In the genomic region with DNA sequence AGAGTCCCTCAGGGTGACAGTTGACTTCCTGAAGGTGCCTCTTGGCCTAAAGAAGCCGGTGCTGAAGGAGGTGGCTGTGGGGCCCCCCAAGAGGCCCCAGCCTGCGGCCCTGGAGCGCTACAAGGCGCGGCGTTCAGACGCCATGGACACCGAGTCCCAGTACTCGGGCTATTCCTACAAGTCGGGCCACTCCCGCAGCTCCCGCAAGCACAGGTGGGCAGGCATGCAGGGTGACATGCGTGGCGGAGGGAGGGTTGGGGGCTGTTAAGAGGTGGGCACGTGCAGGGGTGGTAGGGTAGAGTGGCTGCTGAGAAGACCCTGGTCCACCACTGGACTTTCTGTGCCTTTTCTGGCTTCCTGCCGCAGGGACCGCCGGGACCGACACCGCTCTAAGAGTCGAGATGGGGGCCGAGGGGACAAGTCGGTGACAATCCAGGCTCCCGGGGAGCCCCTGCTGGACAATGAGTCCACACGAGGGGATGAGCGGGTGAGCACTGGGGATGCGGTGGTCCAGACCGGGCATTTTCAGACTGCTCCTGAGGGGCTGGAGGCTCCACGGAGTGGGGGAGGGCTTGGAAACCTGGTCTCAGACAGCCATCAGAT, we compare ENCODE assay signal across 20 cellular contexts. TPM values are rescaled to one million over a fixed set of nuclear protein-coding genes. Genes with fewer than 3 reads are reported as not detected.
A peak's percentile ranks its signal among the peaks of the same experiment; 100 is the strongest.
DNase-seq lines count a peak whose midpoint lies in the region; ATAC-seq, FAIRE-seq and TF ChIP-seq lines count a peak whose summit lies in the region.
"Had no signal": no experiment of that assay in that cellular context is flagged by ENCODE, and none has a peak within 500 bp of the region (broad histone marks: within the 10 kb centered on the region; RNA-seq: fewer than 3 reads in every experiment).

No MANE protein-coding gene starts in this region.

- H2AFZ ChIP-seq in H9 (ENCODE audit: low read length) (no peak overlapping the region), K562 (ENCODE audit: low read depth, low read length) (no peak overlapping the region)

- no peak overlapping the region for H3K14ac ChIP-seq in H9 (ENCODE audit: insufficient read depth, low read length)

- no peak overlapping the region for H3K56ac ChIP-seq in H9 (ENCODE audit: insufficient read length, low read depth, low read length)

- peaks cover 5% of the 10 kb centered on the region for H4K20me1 ChIP-seq in H9 (ENCODE audit: control insufficient read depth, insufficient read depth, insufficient read length)
- 0 out of 2 replicates have a peak, but pooled peaks cover under 1% of the 10 kb centered on the region for H4K20me1 ChIP-seq in K562 (replicated peaks; ENCODE audit: control insufficient read depth, insufficient read depth, low read length)

- H3K4me2 ChIP-seq in H9 (ENCODE audit: insufficient read depth, insufficient read length, low read length) (no peak overlapping the region), K562 (ENCODE audit: insufficient read depth, low read length) (no peak overlapping the region)
- H3K4me2 ChIP-seq: A549 had no signal

- H3K4ac ChIP-seq in H9 (ENCODE audit: low read depth, low read length) = no peak overlapping the region

- H3K9me3 ChIP-seq in H9 (ENCODE audit: control insufficient read depth, low read depth, low read length) = no peaks in the 10 kb centered on the region
- H3K9me3 ChIP-seq in K562 (replicated peaks; ENCODE audit: control insufficient read depth, insufficient read depth, low read depth, low read length) = no peaks in the 10 kb centered on the region
- H3K9me3 ChIP-seq: A549, Caco-2, Peyer's patch had no signal

- no peak for TF ChIP-seq EP300 in K562 (IDR thresholded peaks at IDR 0.05; ENCODE audit: low read length)

- POLR2A ChIA-PET in K562 (lab: Yijun Ruan, JAX) = interaction anchor here (1.0 kb wide), 1 partner anchor 196 kb away, joined by 3 read pairs; no protein-coding TSS in a partner anchor

- H3K27ac ChIP-seq in H9 (ENCODE audit: insufficient read length, low read depth, low read length) (no peak overlapping the region), K562 (ENCODE audit: extremely low read depth, low read depth, low read length) (no peak overlapping the region), skin epidermis (peak overlapping the region in 13 of 21 experiments; percentile 24 to 83 (median 60))
- H3K27ac ChIP-seq: A549, C4-2B, Peyer's patch had no signal

- no peak overlapping the region for H2BK120ac ChIP-seq in H9 (ENCODE audit: low read depth, low read length, poor library complexity, severe bottlenecking)

- H3K9me1 ChIP-seq in K562 (ENCODE audit: control insufficient read depth, insufficient read depth, low read length) = no peaks in the 10 kb centered on the region

- H3T11ph ChIP-seq in H9 (ENCODE audit: low read length) = no peak overlapping the region

- in situ Hi-C loops in K562 (cut with MboI) = no loop called here

- TF ChIP-seq CTCF in H9 (conservative IDR thresholded peaks at IDR 0.05) (no peak), K562 (IDR thresholded peaks at IDR 0.05 in 2 of 3, conservative IDR thresholded peaks at IDR 0.05 in 1 of 3; ENCODE audit: insufficient read depth in 2 of 3, low read depth in 1 of 3, low read length in 3 of 3) (no peak)

- no peak overlapping the region for H4K5ac ChIP-seq in H9 (ENCODE audit: insufficient read length, low read depth, low read length)

- H3K23ac ChIP-seq in H9 (ENCODE audit: insufficient read length, low read depth, low read length) = no peak overlapping the region

- no peak for TF ChIP-seq RAD21 in K562 (CRISPR knock-in tag; conservative IDR thresholded peaks at IDR 0.05 in 1 of 2, IDR thresholded peaks at IDR 0.05 in 1 of 2)

- H2BK15ac ChIP-seq in H9 (ENCODE audit: low read depth, low read length) = no peak overlapping the region

- no peak for DNase-seq in H9
- no peak for DNase-seq in K562 (ENCODE audit: extremely low read depth in 1 of 4, low spot score in 3 of 4)
- DNase-seq in islet precursor cell = peak; percentile 49
- DNase-seq in activated CD8-positive, alpha-beta memory T cell treated with anti-CD3 and anti-CD28 coated beads, Interleukin-2, amount 50 U/mL, for 4 hours = no peak
- DNase-seq in dedifferentiated amniotic fluid mesenchymal stem cell (ENCODE audit: extremely low spot score) = no peak
- DNase-seq: CD8-positive, alpha-beta T cell; GOT3; KG1; MM.1S; NCI-H2029; NCI-H446 treated with DMSO at 0.1 percent for 48 hours; Peyer's patch; SHP77 treated with DMSO at 0.1 percent for 48 hours had no signal

- ATAC-seq in K562 (no peak), HG02610 (IDR thresholded peaks at IDR 0.05; ENCODE audit: unreplicated experiment) (no peak)
- ATAC-seq: CD8-positive, alpha-beta T cell had no signal

- H3K4me3 Mint-ChIP-seq in H9 = no peak overlapping the region
- H3K4me3 Mint-ChIP-seq: B cell; CD8-positive, alpha-beta T cell had no signal

- no peak overlapping the region for H2BK5ac ChIP-seq in H9 (ENCODE audit: insufficient read length, low read length)

- peak overlapping the region in 2 of 3 experiments; percentile 37 to 65; a peak in 2 of 7 replicates for H3K27ac Mint-ChIP-seq in H9
- H3K27ac Mint-ChIP-seq: B cell; CD8-positive, alpha-beta T cell had no signal

- WGBS in H9 (ENCODE audit: extremely low coverage, insufficient read length, low lambda C conversion rate) = no CpG with 5 or more reads among the region's 29 CpGs
- WGBS in K562 (ENCODE audit: insufficient coverage, low coverage, missing lambda C conversion rate) = 73% methylated on average over 27 of the region's 29 CpGs

- H3K36me3 Mint-ChIP-seq in H9 (ENCODE audit: insufficient read depth in 1 of 3, low read depth in 3 of 3) = peaks cover 22 to 51% (median 39%) of the 10 kb centered on the region in 3 experiments; a peak in 6 of 7 replicates
- H3K36me3 Mint-ChIP-seq: CD8-positive, alpha-beta T cell had no signal

- peaks cover 3% of the 10 kb centered on the region for H3K79me1 ChIP-seq in H9 (ENCODE audit: insufficient read depth, low read depth, low read length, poor library complexity, severe bottlenecking)

- H3K4me1 ChIP-seq in H9 (ENCODE audit: insufficient read depth, low read length) (no peaks in the 10 kb centered on the region; the same call in 1 of the 2 replicates), K562 (replicated peaks in 1 of 2; ENCODE audit: control insufficient read depth in 2 of 2, insufficient read depth in 2 of 2, low read length in 2 of 2) (peaks cover 23 to 29% of the 10 kb centered on the region in 2 experiments)
- H3K4me1 ChIP-seq: A549, Caco-2, Peyer's patch had no signal

- H3K79me2 ChIP-seq in H9 (ENCODE audit: insufficient read depth, low read length) (peaks cover 3% of the 10 kb centered on the region; the same call in 1 of the 2 replicates), K562 (ENCODE audit: control insufficient read depth, insufficient read depth, low read length) (no peaks in the 10 kb centered on the region)

- H3K9me3 Mint-ChIP-seq in H9 = no peaks in the 10 kb centered on the region
- H3K9me3 Mint-ChIP-seq: CD8-positive, alpha-beta T cell had no signal

- no peak overlapping the region for H2BK20ac ChIP-seq in H9 (ENCODE audit: low read depth, low read length, poor library complexity, severe bottlenecking)

- H3K9ac ChIP-seq in H9 (ENCODE audit: extremely low read depth, insufficient read length, low read length) (no peak overlapping the region), K562 (ENCODE audit: insufficient read depth in 1 of 2, low read depth in 2 of 2, low read length in 2 of 2) (peak overlapping the region in 1 of 2 experiments; percentile 8; a peak in 1 of 4 replicates)

- TF ChIP-seq POLR2A in K562 (conservative IDR thresholded peaks at IDR 0.05) = no peak

- H2BK12ac ChIP-seq in H9 (ENCODE audit: insufficient read length, low read depth, low read length) = no peak overlapping the region

- intact Hi-C loops in K562 (cut with micrococcal nuclease) = loop anchor here (1.0 kb wide), 1 partner anchor 39 kb away; no protein-coding TSS in a partner anchor

- CTCF ChIA-PET in K562 (lab: Yijun Ruan, JAX; ENCODE audit: low intra/inter-chr PET ratio) = no interaction called here

- H3K4me3 ChIP-seq in K562 (no peak overlapping the region), skin epidermis (no peak overlapping the region)
- H3K4me3 ChIP-seq: A549, Peyer's patch had no signal

- H3K18ac ChIP-seq in H9 (ENCODE audit: insufficient read length, low read depth, low read length) = no peak overlapping the region

- FAIRE-seq in K562 (lab: Jason Lieb, UNC) = no peak
- FAIRE-seq: A549, G401.6 had no signal

- H4K8ac ChIP-seq in H9 (replicated peaks; ENCODE audit: insufficient read length, low read depth, low read length) = no peak overlapping the region

- H3K23me2 ChIP-seq in H9 (ENCODE audit: insufficient read length, low read depth, low read length, poor library complexity, severe bottlenecking) = no peaks in the 10 kb centered on the region

- H3K36me3 ChIP-seq in K562 (ENCODE audit: control insufficient read depth, insufficient read depth, low read length) = no peaks in the 10 kb centered on the region; the same call in 2 of the 3 replicates
- H3K36me3 ChIP-seq: Peyer's patch had no signal

- H3K27me3 ChIP-seq in H9 (ENCODE audit: insufficient read depth, low read length) = no peaks in the 10 kb centered on the region
- H3K27me3 ChIP-seq in K562 (ENCODE audit: control insufficient read depth in 2 of 2, insufficient read depth in 2 of 2, low read length in 2 of 2) = no peaks in the 10 kb centered on the region
- H3K27me3 ChIP-seq: Peyer's patch had no signal

- H4K91ac ChIP-seq in H9 (ENCODE audit: insufficient read length, low read depth, low read length) = no peak overlapping the region

- no peak overlapping the region for H2AK5ac ChIP-seq in H9 (ENCODE audit: insufficient read length, low read length)

- H3K4me1 Mint-ChIP-seq in H9 = peaks cover 23 to 27% of the 10 kb centered on the region in 2 experiments
- H3K4me1 Mint-ChIP-seq: B cell had no signal

- no TSS peak for BruUV-seq in K562 (replicated peaks; lab: Mats Ljungman, UMichigan)

- H3K27me3 Mint-ChIP-seq in H9 (ENCODE audit: low read depth) = no peaks in the 10 kb centered on the region
- H3K27me3 Mint-ChIP-seq: B cell had no signal

RNA-seq across cellular contexts. Expression of gene VANGL2, which starts 15.4 kb away (rescaled TPM):
- total RNA-seq in H9 (2021) (57.7 and 58.5 TPM in 2 replicates), K562 (2014; rRNA removed) (0.82 and 1.1 TPM in 2 replicates), K562 (2014; rRNA removed; fragmentation: Illumina TruSeq; extraction: Trizol) (0.95 and 1.1 TPM in 2 replicates), K562 (2015; rRNA removed; fragmentation: Illumina TruSeq; extraction: Trizol) (0.98 and 1.1 TPM in 2 replicates), K562 (2021) (3.4 and 3.8 TPM in 2 replicates)
- total RNA-seq in K562 (2011; cell fraction: chromatin; rRNA removed; ENCODE audit: low replicate concordance) = 3.7 and 6.1 TPM in 2 replicates
- total RNA-seq in K562 (2011; cell fraction: nucleolus; rRNA removed) = 3.4 and 4.8 TPM in 2 replicates
- total RNA-seq in K562 (2011; cell fraction: nucleoplasm; rRNA removed) = 6.5 and 8.4 TPM in 2 replicates
- polyA plus RNA-seq in K562 (2011; rRNA removed) (4.0 and 4.4 TPM in 2 replicates), K562 (2014; fragmentation: Illumina TruSeq; extraction: Trizol) (3.5 TPM in 2 replicates), K562 (2014; fragmentation: Nextera tagmentation; extraction: Ambion mirVana) (under 1 TPM; 0.28 to 0.42 TPM), K562 (2014; rRNA removed) (3.7 and 3.9 TPM in 2 replicates)
- polyA plus RNA-seq in K562 (2011; cell fraction: cytosol; rRNA removed) = 6.2 and 6.4 TPM in 2 replicates
- polyA plus RNA-seq in K562 (2011; cell fraction: nucleus; rRNA removed) = 7.2 and 10.3 TPM in 2 replicates
- polyA plus RNA-seq in K562 (2012) = 2.0 and 3.4 TPM in 2 replicates
- 2.5 and 3.3 TPM in 2 replicates for polyA minus RNA-seq in K562 (2011; rRNA and poly(A)+ RNA removed)
- 1.5 and 2.5 TPM in 2 replicates for polyA minus RNA-seq in K562 (2011; cell fraction: cytosol; rRNA and poly(A)+ RNA removed)
- 1.1 and 1.3 TPM in 2 replicates for polyA minus RNA-seq in K562 (2011; cell fraction: nucleus; rRNA and poly(A)+ RNA removed)
- total RNA-seq: CD8-positive, alpha-beta T cell had no signal

RNA-seq across cellular contexts. Expression of gene NHLH1, which starts 48.9 kb away (rescaled TPM):
- total RNA-seq in H9 (2021) (1.3 and 1.5 TPM in 2 replicates), K562 (2014; rRNA removed) (0.09 and 0.16 TPM in 2 replicates), K562 (2014; rRNA removed; fragmentation: Illumina TruSeq; extraction: Trizol) (0.33 and 0.35 TPM in 2 replicates), K562 (2015; rRNA removed; fragmentation: Illumina TruSeq; extraction: Trizol) (not detected in 2 replicates), K562 (2021) (0.78 and 0.84 TPM in 2 replicates)
- total RNA-seq in K562 (2011; cell fraction: chromatin; rRNA removed; ENCODE audit: low replicate concordance) = 1.5 and 2.6 TPM in 2 replicates
- 1.3 and 2.0 TPM in 2 replicates for total RNA-seq in K562 (2011; cell fraction: nucleolus; rRNA removed)
- total RNA-seq in K562 (2011; cell fraction: nucleoplasm; rRNA removed) = 2.5 and 2.9 TPM in 2 replicates
- polyA plus RNA-seq in K562 (2011; rRNA removed) (0.29 and 0.57 TPM in 2 replicates), K562 (2014; fragmentation: Illumina TruSeq; extraction: Trizol) (0.88 and 1.0 TPM in 2 replicates), K562 (2014; fragmentation: Nextera tagmentation; extraction: Ambion mirVana) (under 1 TPM; 0.20 to 0.37 TPM), K562 (2014; rRNA removed) (1.3 and 1.4 TPM in 2 replicates)
- 0.40 and 0.71 TPM in 2 replicates for polyA plus RNA-seq in K562 (2011; cell fraction: cytosol; rRNA removed)
- 1.2 and 1.4 TPM in 2 replicates for polyA plus RNA-seq in K562 (2011; cell fraction: nucleus; rRNA removed)
- polyA plus RNA-seq in K562 (2012) = 0.31 and 1.6 TPM in 2 replicates
- 0.21 and 0.25 TPM in 2 replicates for polyA minus RNA-seq in K562 (2011; rRNA and poly(A)+ RNA removed)
- polyA minus RNA-seq in K562 (2011; cell fraction: cytosol; rRNA and poly(A)+ RNA removed) = 0.46 TPM in 1 of 2 replicates, not detected in the other
- 0.40 and 0.78 TPM in 2 replicates for polyA minus RNA-seq in K562 (2011; cell fraction: nucleus; rRNA and poly(A)+ RNA removed)

Comparison
In these comparisons a context has a peak if more than half of its experiments do, and no peak if none do; other contexts are left out.
1. H3K27ac ChIP-seq: peak in skin epidermis (13 of 21); none in H9 (single experiment) and K562 (single experiment).